In genomic region chr12:104064842-104065441, GRCh38 we compare ENCODE assay signal across 8 cellular contexts. TPM values are rescaled to one million over a fixed set of nuclear protein-coding genes. Genes with fewer than 3 reads are reported as not detected.
DNase-seq lines count a peak whose midpoint lies in the region; ATAC-seq and TF ChIP-seq lines count a peak whose summit lies in the region.

No MANE protein-coding gene starts in this region.

- peak overlapping the region; percentile 95 for H3K4me2 ChIP-seq in smooth muscle cell

- H3F3A ChIP-seq in smooth muscle cell (ENCODE audit: low read depth), result peaks cover 13% of the 10 kb centered on the region

- H3K27me3 ChIP-seq in ascending aorta, result no peaks in the 10 kb centered on the region
- peaks cover 5% of the 10 kb centered on the region for H3K27me3 ChIP-seq in smooth muscle cell (ENCODE audit: low read depth)

- peak overlapping the region; percentile 74 to 81 for H3K4me3 ChIP-seq in ascending aorta
- H3K4me3 ChIP-seq in iPS-11a (ENCODE audit: low read depth, low read length), result peak overlapping the region; percentile 73
- peak overlapping the region; percentile 89 for H3K4me3 ChIP-seq in smooth muscle cell

- peak overlapping the region; percentile 89 for H2AFZ ChIP-seq in smooth muscle cell (ENCODE audit: low read depth)

- intact Hi-C loops in ascending aorta (cut with DNase I), result loop anchor here (2.0 kb wide), 3 partner anchors 16 to 108 kb away; partner anchors contain the start of gene TDG

- H3K4me1 ChIP-seq in ascending aorta, result peaks cover 0 to 9% of the 10 kb centered on the region in 2 donors
- no peaks in the 10 kb centered on the region for H3K4me1 ChIP-seq in smooth muscle cell (ENCODE audit: low read depth)

- H3K27ac ChIP-seq in 22Rv1, result peak overlapping the region; percentile 65
- H3K27ac ChIP-seq in ascending aorta, result peak overlapping the region; percentile 81 to 92
- H3K27ac ChIP-seq in smooth muscle cell (ENCODE audit: low read depth), result peak overlapping the region; percentile 80

- in situ Hi-C loops in GM13977 (cut with MboI; ENCODE audit: low pct_unique_long_range_greater_than_20kb, low sequenced_read_pairs, unreplicated experiment), result no loop called here

- no peak for ATAC-seq in HG03521 (IDR thresholded peaks at IDR 0.05; ENCODE audit: unreplicated experiment)

- TF ChIP-seq CTCF in 22Rv1 (IDR thresholded peaks at IDR 0.05), result no peak; the same call in 1 of the 2 replicates
- TF ChIP-seq CTCF in GM13977 (IDR thresholded peaks at IDR 0.05; ENCODE audit: extremely low read depth, insufficient read depth, missing control alignments), result no peak
- TF ChIP-seq CTCF in ascending aorta (IDR thresholded peaks at IDR 0.05), result no peak
- no peak for TF ChIP-seq CTCF in smooth muscle cell (IDR thresholded peaks at IDR 0.05; ENCODE audit: borderline replicate concordance, insufficient read depth, poor library complexity, severe bottlenecking)

- DNase-seq in GM13977 (ENCODE audit: low spot score), result peak; percentile 27
- peak; percentile 9 for DNase-seq in HT-29 (ENCODE audit: low spot score)
- no peak for DNase-seq in ascending aorta (ENCODE audit: low spot score in 2 of 2)
- DNase-seq in smooth muscle cell (lab: John Stamatoyannopoulos, UW; ENCODE audit: unreplicated experiment), result no peak
- DNase-seq in stimulated activated CD4-positive, alpha-beta T cell treated with anti-CD3 and anti-CD28 coated beads, Interleukin-2, amount 100 ng/mL, for 48 hours, result no peak

- 2% methylated on average over 39 of the region's 41 CpGs for WGBS in smooth muscle cell (ENCODE audit: low lambda C conversion rate)

- H3K9ac ChIP-seq in smooth muscle cell (ENCODE audit: low read depth), result peak overlapping the region; percentile 80

- H3K36me3 ChIP-seq in ascending aorta, result peaks cover 0 to 20% of the 10 kb centered on the region in 2 donors
- peaks cover 7% of the 10 kb centered on the region for H3K36me3 ChIP-seq in smooth muscle cell (ENCODE audit: low read depth)

- peaks cover 28% of the 10 kb centered on the region for H3K79me2 ChIP-seq in smooth muscle cell (ENCODE audit: low read depth)

- peaks cover 18% of the 10 kb centered on the region for H4K20me1 ChIP-seq in smooth muscle cell (ENCODE audit: low read depth)

- H3K9me3 ChIP-seq in ascending aorta (no peaks in the 10 kb centered on the region), smooth muscle cell (replicated peaks; ENCODE audit: low read depth) (no peaks in the 10 kb centered on the region)

RNA-seq across cellular contexts. Expression of gene HCFC2, which starts 0.6 kb away (rescaled TPM):
- 0.97 and 1.4 TPM in 2 replicates for total RNA-seq in HT-29 (2014; rRNA removed; shearing (Covaris generic))
- 9.8 TPM for total RNA-seq in ascending aorta
- total RNA-seq in smooth muscle cell, result 17.8 and 30.1 TPM in 2 replicates
- polyA plus RNA-seq in smooth muscle cell, result 9.1 and 11.4 TPM in 2 replicates

RNA-seq across cellular contexts. Expression of gene GLT8D2, which starts 15.0 kb away (rescaled TPM):
- not detected in 2 replicates for total RNA-seq in HT-29 (2014; rRNA removed; shearing (Covaris generic))
- total RNA-seq in ascending aorta (72.3 TPM), smooth muscle cell (43.0 and 52.7 TPM in 2 replicates)
- 41.2 and 47.7 TPM in 2 replicates for polyA plus RNA-seq in smooth muscle cell

Comparison
In these comparisons a context has a peak if more than half of its experiments do, and no peak if none do; other contexts are left out.
1. DNase-seq: peak in GM13977 (single experiment) and HT-29 (single experiment); none in ascending aorta (0 of 2), smooth muscle cell (single experiment) and stimulated activated CD4-positive, alpha-beta T cell treated with anti-CD3 and anti-CD28 coated beads, Interleukin-2, amount 100 ng/mL, for 48 hours (0 of 2).
2. RNA of gene GLT8D2, which starts 15.0 kb away (total RNA-seq): 72.3 TPM in ascending aorta (single experiment) and 43.0 to 52.7 TPM in smooth muscle cell; not detected in HT-29; every median in the first group is over 10 times any median in the second.
3. Peak in every context shown above with its lines, with median percentiles within 50 percentile points of each other: H3K27ac ChIP-seq and H3K4me3 ChIP-seq.